Comparison of ENCODE assay signal across 1 cellular context in genomic region chr19:40758491-40758890, GRCh38.
TF ChIP-seq lines count a peak whose summit lies in the region.

No MANE protein-coding gene starts in this region.

TF ChIP-seq in GM23338, 12 proteins besides CTCF, POLR2A, EP300 and RAD21:
- TF ChIP-seq ZNF331 (CRISPR knock-in tag; IDR thresholded peaks at IDR 0.05; ENCODE audit: low read depth) (no peak), EZH2 (IDR thresholded peaks at IDR 0.05; ENCODE audit: low read depth, unreplicated experiment) (no peak), JUNB (IDR thresholded peaks at IDR 0.05; ENCODE audit: unreplicated experiment) (no peak), EZH2phosphoT487 (IDR thresholded peaks at IDR 0.05; ENCODE audit: unreplicated experiment) (no peak), ZNF462 (CRISPR knock-in tag; IDR thresholded peaks at IDR 0.05) (no peak), REST (IDR thresholded peaks at IDR 0.05; ENCODE audit: unreplicated experiment) (no peak), NANOG (IDR thresholded peaks at IDR 0.05; ENCODE audit: borderline replicate concordance) (no peak), ETS1 (IDR thresholded peaks at IDR 0.05) (no peak), CREB1 (CRISPR knock-in tag; IDR thresholded peaks at IDR 0.05; ENCODE audit: low read depth) (no peak), POLR2AphosphoS5 (IDR thresholded peaks at IDR 0.05; ENCODE audit: low read depth) (no peak), STAT1 (IDR thresholded peaks at IDR 0.05; ENCODE audit: unreplicated experiment) (no peak), ZNF114 (CRISPR knock-in tag; IDR thresholded peaks at IDR 0.05) (no peak)
